In the genomic region with DNA sequence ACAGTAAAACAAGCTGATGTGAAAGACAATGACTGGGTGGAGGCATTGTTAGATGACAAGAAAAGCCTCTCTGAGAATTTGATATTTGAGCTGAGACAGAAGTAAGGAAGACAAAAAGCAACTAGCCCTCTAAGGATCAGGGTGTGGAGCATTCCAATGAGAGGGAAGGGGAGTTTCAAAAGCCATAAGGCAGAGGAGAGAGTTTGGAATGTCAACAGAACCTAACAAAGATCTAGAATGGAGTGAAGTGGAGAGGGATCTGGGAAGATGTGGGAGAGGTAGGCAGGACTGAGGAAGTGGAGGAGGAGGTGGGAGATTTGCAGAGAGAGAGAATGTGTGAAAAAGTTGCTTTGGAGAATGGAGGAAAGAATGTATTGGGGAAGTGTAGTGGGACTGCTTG, we compare ENCODE assay signal across 19 cellular contexts. TPM values are rescaled to one million over a fixed set of nuclear protein-coding genes. Genes with fewer than 3 reads are reported as not detected.
DNase-seq lines count a peak whose midpoint lies in the region; ATAC-seq, FAIRE-seq and TF ChIP-seq lines count a peak whose summit lies in the region.
"Had no signal": no experiment of that assay in that cellular context is flagged by ENCODE, and none has a peak within 500 bp of the region (broad histone marks: within the 10 kb centered on the region; RNA-seq: fewer than 3 reads in every experiment).

No MANE protein-coding gene starts in this region.

- no peaks in the 10 kb centered on the region for H4K20me1 ChIP-seq in HepG2 (ENCODE audit: insufficient read depth, low read length)
- H4K20me1 ChIP-seq in H1 (replicated peaks in 1 of 2; ENCODE audit: control insufficient read depth in 1 of 2, insufficient read depth in 2 of 2, low read length in 2 of 2): no peaks in the 10 kb centered on the region
- H4K20me1 ChIP-seq in neural progenitor cell (ENCODE audit: low read depth): no peaks in the 10 kb centered on the region
- H4K20me1 ChIP-seq: BLaER1 had no signal

- CTCF ChIA-PET in HepG2 (lab: Yijun Ruan, JAX; ENCODE audit: low intra/inter-chr PET ratio, low total read pairs) (no interaction called here), H1 (lab: Charles Lee; ENCODE audit: partially characterized antibody) (interaction anchor here (0.7 to 2.0 kb wide), 4 partner anchors 22 to 586 kb away, joined by 3 to 5 read pairs (median 3); no protein-coding TSS in a partner anchor)

- in situ Hi-C loops in HepG2 (cut with HindIII; ENCODE audit: extremely low pct_ligation_motif_present, low pct_unique_long_range_greater_than_20kb): no loop called here

- intact Hi-C loops in HepG2 (cut with micrococcal nuclease; ENCODE audit: unreplicated experiment): no loop called here
- intact Hi-C loops in right lobe of liver (cut with DNase I): no loop called here

- H4K8ac ChIP-seq in H1 (ENCODE audit: extremely low read depth, insufficient read depth, low read length): no peak overlapping the region

- no peak overlapping the region for H3K56ac ChIP-seq in H1 (replicated peaks; ENCODE audit: insufficient read length, low read depth, low read length)

- no peak for TF ChIP-seq POLR2A in HepG2 (IDR thresholded peaks at IDR 0.05; ENCODE audit: insufficient read depth in 1 of 2, low read depth in 2 of 2, low read length in 2 of 2)
- no peak for TF ChIP-seq POLR2A in right lobe of liver (IDR thresholded peaks at IDR 0.05)
- no peak for TF ChIP-seq POLR2A in H1 (IDR thresholded peaks at IDR 0.05; ENCODE audit: control extremely low read depth in 1 of 2, low read depth in 2 of 2, low read length in 2 of 2)

- no peak overlapping the region for H3K9ac ChIP-seq in HepG2 (ENCODE audit: insufficient read depth, low read depth, low read length)
- H3K9ac ChIP-seq in H1 (replicated peaks in 1 of 4; ENCODE audit: extremely low read depth in 1 of 4, low read depth in 3 of 4, low read length in 3 of 4): no peak overlapping the region
- no peak overlapping the region for H3K9ac ChIP-seq in neural progenitor cell
- H3K9ac ChIP-seq: BLaER1 had no signal

- no peak overlapping the region for H3K27ac ChIP-seq in HepG2 (ENCODE audit: extremely low read length, insufficient read depth, low read length)
- H3K27ac ChIP-seq in right lobe of liver: no peak overlapping the region
- no peak overlapping the region for H3K27ac ChIP-seq in H1 (ENCODE audit: low read depth, low read length)
- H3K27ac ChIP-seq in neural progenitor cell: no peak overlapping the region
- H3K27ac ChIP-seq: BLaER1, HL-60 had no signal

- H3K9me3 ChIP-seq in HepG2 (ENCODE audit: low read length) (no peaks in the 10 kb centered on the region), right lobe of liver (no peaks in the 10 kb centered on the region), H1 (ENCODE audit: insufficient read depth in 2 of 2, low read depth in 1 of 2, low read length in 1 of 2) (no peaks in the 10 kb centered on the region), neural progenitor cell (ENCODE audit: low read depth) (no peaks in the 10 kb centered on the region)
- H3K9me3 ChIP-seq: BLaER1 had no signal

- H2BK12ac ChIP-seq in H1 (ENCODE audit: low read depth, low read length): no peak overlapping the region

- DNase-seq in HepG2 (ENCODE audit: low spot score): no peak
- no peak for DNase-seq in right lobe of liver
- DNase-seq in H1 (ENCODE audit: low read depth in 1 of 2, low spot score in 2 of 2): no peak
- DNase-seq in neural progenitor cell (ENCODE audit: low spot score): peak; percentile 8
- DNase-seq in central memory CD4-positive, alpha-beta T cell: no peak
- no peak for DNase-seq in NCI-H2196 (lab: John Stamatoyannopoulos, UW; ENCODE audit: unreplicated experiment)
- DNase-seq in GM10266 (ENCODE audit: extremely low spot score): no peak
- no peak for DNase-seq in NOMO-1 (lab: John Stamatoyannopoulos, UW; ENCODE audit: unreplicated experiment in 2 of 2)
- DNase-seq: CD8-positive, alpha-beta memory T cell; GF-D8; MV-4-11; NCI-H1417; NCI-H187 treated with DMSO at 0.1 percent for 48 hours; NCI-H510A treated with DMSO at 0.1 percent for 48 hours had no signal

- POLR2A ChIA-PET in HepG2 (lab: Yijun Ruan, JAX) (interaction anchor here (2.4 kb wide), 1 partner anchor 17 kb away, joined by 19 read pairs; the partner anchor contains the start of gene ASXL2), H1 (lab: Charles Lee; ENCODE audit: partially characterized antibody) (interaction anchor here (0.6 to 2.5 kb wide), 3 partner anchors 17 to 138 kb away, joined by 3 to 14 read pairs (median 3); partner anchors contain the start of genes ASXL2 and RAB10)

- TF ChIP-seq EP300 in HepG2 (IDR thresholded peaks at IDR 0.05; ENCODE audit: low read depth in 2 of 2, low read length in 2 of 2) (no peak), HepG2 (CRISPR knock-in tag; IDR thresholded peaks at IDR 0.05; ENCODE audit: borderline replicate concordance) (no peak), H1 (IDR thresholded peaks at IDR 0.05; ENCODE audit: borderline replicate concordance in 1 of 2, low read depth in 2 of 2, low read length in 2 of 2) (no peak)

- peak overlapping the region; percentile 66 for H4K91ac ChIP-seq in H1 (replicated peaks; ENCODE audit: insufficient read length, low read length)

- H3K14ac ChIP-seq in H1 (ENCODE audit: insufficient read length): no peak overlapping the region

- no peaks in the 10 kb centered on the region for H3K9me3 Mint-ChIP-seq in neural progenitor cell
- H3K9me3 Mint-ChIP-seq: CD8-positive, alpha-beta memory T cell had no signal

- H2AFZ ChIP-seq in HepG2 (ENCODE audit: low read length) (peak overlapping the region; percentile 39), H1 (ENCODE audit: low read length) (peak overlapping the region; percentile 80), neural progenitor cell (replicated peaks) (peak overlapping the region; percentile 88)

- no peak overlapping the region for H3K4me3 Mint-ChIP-seq in neural progenitor cell
- H3K4me3 Mint-ChIP-seq: CD8-positive, alpha-beta memory T cell had no signal

- FAIRE-seq in HepG2 (lab: Jason Lieb, UNC): no peak
- no peak for FAIRE-seq in H1 (lab: Jason Lieb, UNC)
- FAIRE-seq: GM12892, H54, HTR-8/SVneo had no signal

- no peaks in the 10 kb centered on the region; the same call in 1 of the 2 replicates for H3K23me2 ChIP-seq in H1 (ENCODE audit: low read depth, low read length)

- TF ChIP-seq CTCF in HepG2 (CRISPR knock-in tag; IDR thresholded peaks at IDR 0.05) (no peak), right lobe of liver (IDR thresholded peaks at IDR 0.05) (no peak), H1 (IDR thresholded peaks at IDR 0.05; ENCODE audit: control extremely low read depth in 1 of 3, insufficient read depth in 1 of 3, low read depth in 1 of 3, low read length in 3 of 3) (no peak), neural progenitor cell (IDR thresholded peaks at IDR 0.05) (no peak), GM10266 (IDR thresholded peaks at IDR 0.05; ENCODE audit: control insufficient read depth, insufficient read depth, low read depth, missing control alignments) (no peak)

- H2BK5ac ChIP-seq in H1 (ENCODE audit: low read depth, low read length): no peak overlapping the region

- H3K36me3 Mint-ChIP-seq in neural progenitor cell: no peaks in the 10 kb centered on the region
- H3K36me3 Mint-ChIP-seq: CD8-positive, alpha-beta memory T cell had no signal

- no peaks in the 10 kb centered on the region for H3K79me1 ChIP-seq in H1 (ENCODE audit: low read depth, low read length)

- H2BK20ac ChIP-seq in H1 (ENCODE audit: low read length): no peak overlapping the region

- no TSS peak for BruUV-seq in HepG2 (replicated peaks; lab: Mats Ljungman, UMichigan)

- H3K4me1 Mint-ChIP-seq in neural progenitor cell: peaks cover 9% of the 10 kb centered on the region
- H3K4me1 Mint-ChIP-seq: CD8-positive, alpha-beta memory T cell had no signal

- H3K79me2 ChIP-seq in HepG2 (ENCODE audit: insufficient read depth, low read length): no peaks in the 10 kb centered on the region
- no peaks in the 10 kb centered on the region for H3K79me2 ChIP-seq in H1 (ENCODE audit: control insufficient read depth in 1 of 2, insufficient read depth in 2 of 2, low read length in 2 of 2)
- no peaks in the 10 kb centered on the region for H3K79me2 ChIP-seq in neural progenitor cell (ENCODE audit: low read depth)

- TF ChIP-seq RAD21 in HepG2 (CRISPR knock-in tag; IDR thresholded peaks at IDR 0.05) (no peak), H1 (IDR thresholded peaks at IDR 0.05 in 1 of 2, conservative IDR thresholded peaks at IDR 0.05 in 1 of 2; ENCODE audit: low read depth in 2 of 2, low read length in 2 of 2) (no peak)

- peaks cover 3% of the 10 kb centered on the region for H3K27me3 Mint-ChIP-seq in neural progenitor cell (ENCODE audit: insufficient read depth, low read depth)
- H3K27me3 Mint-ChIP-seq: CD8-positive, alpha-beta memory T cell had no signal

- no peak overlapping the region for H2AK5ac ChIP-seq in H1 (ENCODE audit: low read depth, low read length)

- no peak overlapping the region for H3K18ac ChIP-seq in H1 (ENCODE audit: extremely low read depth, low read length)

- H2BK120ac ChIP-seq in H1 (replicated peaks; ENCODE audit: low read depth, low read length): no peak overlapping the region

- ATAC-seq in HepG2 (no peak), right lobe of liver (no peak)

- H3K36me3 ChIP-seq in HepG2 (replicated peaks in 1 of 2; ENCODE audit: control insufficient read depth in 1 of 2, insufficient read depth in 2 of 2, low read length in 2 of 2) (no peaks in the 10 kb centered on the region), right lobe of liver (no peaks in the 10 kb centered on the region), H1 (ENCODE audit: control insufficient read depth in 2 of 4, insufficient read depth in 4 of 4, low read length in 3 of 4) (no peaks in the 10 kb centered on the region), neural progenitor cell (no peaks in the 10 kb centered on the region)
- H3K36me3 ChIP-seq: BLaER1 had no signal

- no peak overlapping the region for H3K4me3 ChIP-seq in HepG2 (replicated peaks in 1 of 3; ENCODE audit: insufficient read depth in 1 of 3, low read depth in 2 of 3, low read length in 3 of 3)
- H3K4me3 ChIP-seq in right lobe of liver: no peak overlapping the region
- no peak overlapping the region for H3K4me3 ChIP-seq in H1 (ENCODE audit: extremely low read depth in 1 of 4, insufficient read depth in 2 of 4, low read depth in 3 of 4, low read length in 4 of 4)
- H3K4me3 ChIP-seq in neural progenitor cell: no peak overlapping the region
- H3K4me3 ChIP-seq: BLaER1 had no signal

- no peak overlapping the region for H3K4ac ChIP-seq in H1 (replicated peaks; ENCODE audit: insufficient read length, low read depth, low read length)

- H3K4me1 ChIP-seq in HepG2 (ENCODE audit: insufficient read depth, low read length): peaks cover 43% of the 10 kb centered on the region
- no peaks in the 10 kb centered on the region for H3K4me1 ChIP-seq in right lobe of liver
- peaks cover 0 to 2% (median under 1%) of the 10 kb centered on the region in 4 experiments; a peak in 2 of 7 replicates for H3K4me1 ChIP-seq in H1 (replicated peaks in 1 of 4; ENCODE audit: control insufficient read depth in 3 of 4, insufficient read depth in 4 of 4, low read length in 3 of 4)
- H3K4me1 ChIP-seq in neural progenitor cell: peaks cover 5% of the 10 kb centered on the region
- H3K4me1 ChIP-seq: BLaER1 had no signal

- no peak overlapping the region for H2BK15ac ChIP-seq in H1 (ENCODE audit: low read length)

- H3K27me3 ChIP-seq in HepG2 (ENCODE audit: control insufficient read depth in 1 of 2, insufficient read depth in 2 of 2, low read length in 2 of 2) (no peaks in the 10 kb centered on the region), right lobe of liver (no peaks in the 10 kb centered on the region), H1 (replicated peaks in 1 of 4; ENCODE audit: control insufficient read depth in 3 of 4, extremely low read depth in 1 of 4, insufficient read depth in 3 of 4, low read length in 3 of 4) (no peaks in the 10 kb centered on the region), neural progenitor cell (no peaks in the 10 kb centered on the region)
- H3K27me3 ChIP-seq: BLaER1 had no signal

- no peaks in the 10 kb centered on the region for H3F3A ChIP-seq in neural progenitor cell (ENCODE audit: low read depth)

- H3K23ac ChIP-seq in H1 (ENCODE audit: insufficient read length): no peak overlapping the region

- H3K4me2 ChIP-seq in HepG2 (ENCODE audit: low read depth, low read length): peak overlapping the region; percentile 13; the same call in 1 of the 2 replicates
- H3K4me2 ChIP-seq in H1 (ENCODE audit: insufficient read depth in 1 of 2, low read depth in 2 of 2, low read length in 2 of 2): no peak overlapping the region; a peak in 1 of 4 replicates
- H3K4me2 ChIP-seq in neural progenitor cell: peak overlapping the region; percentile 35
- H3K4me2 ChIP-seq: BLaER1 had no signal

- peak overlapping the region; percentile 2 for H3K27ac Mint-ChIP-seq in neural progenitor cell

- no peak overlapping the region for H4K5ac ChIP-seq in H1 (ENCODE audit: insufficient read length, low read depth, low read length)

RNA-seq across cellular contexts. Expression of gene ASXL2, which starts 17.3 kb away (rescaled TPM):
- total RNA-seq in HepG2 (2016; rRNA removed; fragmentation: Illumina TruSeq; extraction: Trizol): 12.1 and 20.6 TPM in 2 replicates
- total RNA-seq in HepG2 (2016; cell fraction: cytosol; rRNA removed; fragmentation: Illumina TruSeq; extraction: Trizol; ENCODE audit: low read depth): 10.5 and 13.0 TPM in 2 replicates
- 11.7 and 17.6 TPM in 2 replicates for total RNA-seq in HepG2 (2016; cell fraction: insoluble cytoplasmic fraction; rRNA removed; fragmentation: Illumina TruSeq; extraction: Trizol)
- 6.6 and 10.3 TPM in 2 replicates for total RNA-seq in HepG2 (2016; cell fraction: membrane; rRNA removed; fragmentation: Illumina TruSeq; extraction: Trizol)
- total RNA-seq in HepG2 (2016; cell fraction: nucleus; rRNA removed; fragmentation: Illumina TruSeq; extraction: Trizol): 17.4 and 19.6 TPM in 2 replicates
- 15.3 and 19.2 TPM in 2 replicates for polyA plus RNA-seq in HepG2 (2011; rRNA removed)
- polyA plus RNA-seq in HepG2 (2011; cell fraction: cytosol; rRNA removed): 9.0 and 11.6 TPM in 2 replicates
- polyA plus RNA-seq in HepG2 (2011; cell fraction: nucleus; rRNA removed): 13.3 and 14.0 TPM in 2 replicates
- 14.6 and 15.3 TPM in 2 replicates for polyA plus RNA-seq in HepG2 (2012)
- 0.40 and 0.42 TPM in 2 replicates for polyA plus RNA-seq in HepG2 (2016; cell fraction: cytosol; fragmentation: Illumina TruSeq; extraction: Trizol; ENCODE audit: low read depth)
- 12.3 and 15.6 TPM in 2 replicates for polyA plus RNA-seq in HepG2 (2016; cell fraction: insoluble cytoplasmic fraction; fragmentation: Illumina TruSeq; extraction: Trizol; ENCODE audit: low read depth)
- 1.3 and 1.6 TPM in 2 replicates for polyA plus RNA-seq in HepG2 (2016; cell fraction: membrane; fragmentation: Illumina TruSeq; extraction: Trizol; ENCODE audit: low read depth)
- polyA plus RNA-seq in HepG2 (2016; cell fraction: nucleus; fragmentation: Illumina TruSeq; extraction: Trizol; ENCODE audit: insufficient read depth, low read depth): 17.3 and 20.1 TPM in 2 replicates
- 21.4 and 25.2 TPM in 2 replicates for polyA minus RNA-seq in HepG2 (2011; rRNA and poly(A)+ RNA removed; ENCODE audit: low replicate concordance)
- polyA minus RNA-seq in HepG2 (2011; cell fraction: cytosol; rRNA and poly(A)+ RNA removed): 22.2 and 26.1 TPM in 2 replicates
- polyA minus RNA-seq in HepG2 (2011; cell fraction: nucleus; rRNA and poly(A)+ RNA removed): 39.1 and 42.6 TPM in 2 replicates
- total RNA-seq in right lobe of liver: 10 to 100 TPM in 5 of 6 experiments, 1 to 10 TPM in 1; 9.1 to 13.4 (median 12.0) TPM
- total RNA-seq in H1 (2021; fragmentation: NEBNext Ultra II Directional; extraction: Animal tissue kit (Norgen Biotek cat#: 25700)): 41.3 and 42.8 TPM in 2 replicates
- polyA plus RNA-seq in H1 (2011; rRNA removed): 5.5 and 7.2 TPM in 2 replicates
- polyA plus RNA-seq in H1 (2011; cell fraction: cytosol; rRNA removed): 6.8 TPM
- polyA plus RNA-seq in H1 (2011; cell fraction: nucleus; rRNA removed): 10.4 TPM
- polyA plus RNA-seq in H1 (2012, experiment 1 of 2): 10.0 to 15.1 TPM (median 12.2 TPM) in 4 replicates
- polyA plus RNA-seq in H1 (2012, experiment 2 of 2): 0.45 TPM
- 13.3 TPM for polyA plus RNA-seq in H1 (2013, experiment 1 of 2)
- polyA plus RNA-seq in H1 (2013, experiment 2 of 2): 12.7 TPM
- 21.8 and 32.7 TPM in 2 replicates for polyA minus RNA-seq in H1 (2011; rRNA and poly(A)+ RNA removed)
- 17.3 TPM for polyA minus RNA-seq in H1 (2011; cell fraction: cytosol; rRNA and poly(A)+ RNA removed)
- 22.8 TPM for polyA minus RNA-seq in H1 (2011; cell fraction: nucleus; rRNA and poly(A)+ RNA removed)
- total RNA-seq in neural progenitor cell (ENCODE audit: low replicate concordance): 8.7 and 9.8 TPM in 2 replicates

Comparison
In these comparisons a context has a peak if more than half of its experiments do, and no peak if none do; other contexts are left out.
1. H3K4me2 ChIP-seq: peak in HepG2 (single experiment) and neural progenitor cell (single experiment); none in H1 (0 of 2).
2. Peak in every context shown above with its lines, with median percentiles within 50 percentile points of each other: H2AFZ ChIP-seq.